In the genomic region with DNA sequence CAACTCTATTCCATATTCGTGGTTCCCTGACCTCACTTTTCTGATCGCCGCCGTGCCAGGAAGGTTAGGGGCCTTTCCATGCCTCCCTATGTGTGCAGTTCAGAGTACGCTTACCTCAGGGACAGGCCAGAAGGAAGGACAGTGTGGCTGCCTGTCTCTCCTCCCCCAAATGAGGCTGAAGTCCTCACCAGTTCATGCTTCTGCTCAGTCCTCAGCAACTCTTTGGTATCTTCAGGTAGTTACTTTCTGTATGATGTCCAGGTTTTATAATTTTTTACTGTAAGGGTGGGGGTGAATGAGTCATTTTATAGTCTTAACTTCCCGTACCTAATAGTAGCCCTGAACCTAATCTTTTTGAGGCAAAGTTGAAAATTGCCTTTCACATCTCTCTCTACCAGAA, we compare ENCODE assay signal across 12 cellular contexts.
"Had no signal": no experiment of that assay in that cellular context is flagged by ENCODE, and none has a peak within 500 bp of the region (broad histone marks: within the 10 kb centered on the region; RNA-seq: fewer than 3 reads in every experiment).

No MANE protein-coding gene starts in this region.

- H3K4me3 Mint-ChIP-seq: activated B cell treated with CpG ODN at 0.5 μM for 24 hours; activated CD4-positive, alpha-beta T cell treated with anti-CD3 and anti-CD28 coated beads, Interleukin-2, amount 10 ng/mL, durations not matched to agents 24 days and 14 days; activated T-helper 1 cell treated with anti-CD3 and anti-CD28 coated beads, Interleukin-12 subunit alpha, Interleukin-12 subunit beta, Interleukin-2, Interleukin-4 antibody, amounts not matched to agents 30 ng/mL and 10 ng/mL and 1 ng/mL, durations not matched to agents 14 hours and 24 hours and 36 hours; stimulated activated effector memory CD8-positive, alpha-beta T cell treated with anti-CD3 and anti-CD28 coated beads, Interleukin-12 subunit alpha, Interleukin-12 subunit beta, amount 100 ng/mL, for 72 hours had no signal

- H3K9me3 ChIP-seq: SK-N-SH, tibial nerve had no signal

- H3K27me3 Mint-ChIP-seq: activated B cell treated with CpG ODN at 0.5 μM for 24 hours; activated CD4-positive, alpha-beta T cell treated with anti-CD3 and anti-CD28 coated beads, Interleukin-2, amount 10 ng/mL, durations not matched to agents 24 days and 14 days had no signal

- H3K4me3 ChIP-seq: smooth muscle cell, tibial nerve had no signal

- H3K4me2 ChIP-seq: SK-N-SH, smooth muscle cell had no signal

- ATAC-seq: stimulated activated effector memory CD8-positive, alpha-beta T cell treated with anti-CD3 and anti-CD28 coated beads, Interleukin-12 subunit alpha, Interleukin-12 subunit beta, amount 100 ng/mL, for 72 hours had no signal

- DNase-seq: activated B cell treated with CpG ODN at 0.5 μM for 24 hours; activated CD4-positive, alpha-beta T cell treated with anti-CD3 and anti-CD28 coated beads, Interleukin-2, amount 10 ng/mL, durations not matched to agents 24 days and 14 days; activated naive CD4-positive, alpha-beta T cell; caudate nucleus; cortex of kidney; effector memory CD4-positive, alpha-beta T cell; erythroblast; SK-N-SH had no signal

- H3K27me3 ChIP-seq: tibial nerve had no signal

- H3K27ac Mint-ChIP-seq: activated B cell treated with CpG ODN at 0.5 μM for 24 hours; activated CD4-positive, alpha-beta T cell treated with anti-CD3 and anti-CD28 coated beads, Interleukin-2, amount 10 ng/mL, durations not matched to agents 24 days and 14 days; activated T-helper 1 cell treated with anti-CD3 and anti-CD28 coated beads, Interleukin-12 subunit alpha, Interleukin-12 subunit beta, Interleukin-2, Interleukin-4 antibody, amounts not matched to agents 30 ng/mL and 10 ng/mL and 1 ng/mL, durations not matched to agents 14 hours and 24 hours and 36 hours; stimulated activated effector memory CD8-positive, alpha-beta T cell treated with anti-CD3 and anti-CD28 coated beads, Interleukin-12 subunit alpha, Interleukin-12 subunit beta, amount 100 ng/mL, for 72 hours had no signal

- H3K9me2 ChIP-seq: SK-N-SH had no signal

- H3K9ac ChIP-seq: SK-N-SH had no signal

- H3K9me3 Mint-ChIP-seq: activated B cell treated with CpG ODN at 0.5 μM for 24 hours; activated CD4-positive, alpha-beta T cell treated with anti-CD3 and anti-CD28 coated beads, Interleukin-2, amount 10 ng/mL, durations not matched to agents 24 days and 14 days; activated T-helper 1 cell treated with anti-CD3 and anti-CD28 coated beads, Interleukin-12 subunit alpha, Interleukin-12 subunit beta, Interleukin-2, Interleukin-4 antibody, amounts not matched to agents 30 ng/mL and 10 ng/mL and 1 ng/mL, durations not matched to agents 14 hours and 24 hours and 36 hours; stimulated activated effector memory CD8-positive, alpha-beta T cell treated with anti-CD3 and anti-CD28 coated beads, Interleukin-12 subunit alpha, Interleukin-12 subunit beta, amount 100 ng/mL, for 72 hours had no signal

- H3K4me1 Mint-ChIP-seq: activated B cell treated with CpG ODN at 0.5 μM for 24 hours; activated CD4-positive, alpha-beta T cell treated with anti-CD3 and anti-CD28 coated beads, Interleukin-2, amount 10 ng/mL, durations not matched to agents 24 days and 14 days; stimulated activated effector memory CD8-positive, alpha-beta T cell treated with anti-CD3 and anti-CD28 coated beads, Interleukin-12 subunit alpha, Interleukin-12 subunit beta, amount 100 ng/mL, for 72 hours had no signal
